In the genomic region with DNA sequence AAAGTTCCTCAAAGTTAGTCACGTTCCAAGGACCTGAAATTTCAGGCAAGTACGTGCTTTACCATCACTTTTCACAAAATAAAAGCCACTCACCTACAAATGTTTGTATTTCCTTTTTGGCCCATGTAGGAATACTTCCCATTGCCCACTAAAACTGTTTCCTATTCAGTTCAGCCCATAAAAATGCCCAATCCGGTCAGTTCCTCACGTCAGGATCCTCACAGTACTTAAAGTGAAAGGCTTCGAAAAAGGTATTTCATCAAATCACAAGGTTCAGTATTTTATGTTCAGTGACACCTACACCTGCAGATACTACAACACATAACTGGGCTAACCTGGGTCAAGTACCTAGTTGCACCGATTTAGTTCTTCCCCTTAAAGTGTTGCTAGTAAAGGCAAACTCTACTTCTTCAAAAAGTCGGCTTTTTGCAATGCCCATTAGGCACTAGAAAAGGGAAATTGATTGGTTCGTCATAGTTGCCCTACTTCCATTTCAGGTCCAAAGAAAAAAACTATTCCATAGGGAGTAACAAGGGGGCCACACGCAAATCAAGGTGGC, we compare ENCODE assay signal across 8 cellular contexts. TPM values are rescaled to one million over a fixed set of nuclear protein-coding genes. Genes with fewer than 3 reads are reported as not detected.
A peak's percentile ranks its signal among the peaks of the same experiment; 100 is the strongest.
DNase-seq lines count a peak whose midpoint lies in the region; ATAC-seq, FAIRE-seq and TF ChIP-seq lines count a peak whose summit lies in the region.

No MANE protein-coding gene starts in this region.

- H3K4me3 ChIP-seq in left ventricle myocardium inferior, result peak overlapping the region; percentile 96
- peak overlapping the region; percentile 52 to 83 for H3K4me3 ChIP-seq in aorta (ENCODE audit: low read length in 2 of 2)

- H3K4me1 ChIP-seq in left ventricle myocardium inferior (peaks cover 72% of the 10 kb centered on the region), aorta (ENCODE audit: control insufficient read depth in 1 of 2, insufficient read depth in 2 of 2, low read length in 2 of 2) (no peaks in the 10 kb centered on the region)

- peak overlapping the region; percentile 96 for H3K27ac ChIP-seq in left ventricle myocardium inferior (replicated peaks)
- H3K27ac ChIP-seq in aorta (ENCODE audit: low read depth in 1 of 2, low read length in 2 of 2), result peak overlapping the region in 1 of 2 donors; percentile 78

- no peak for TF ChIP-seq CTCF in left ventricle myocardium inferior (IDR thresholded peaks at IDR 0.05; ENCODE audit: borderline replicate concordance)

- WGBS in aorta, 2 donors, result 3 to 4% methylated on average over 9 of the region's 9 CpGs

- FAIRE-seq in RCC 7860 (lab: Jason Lieb, UNC), result peak; percentile 64

- intact Hi-C loops in left ventricle myocardium inferior (cut with micrococcal nuclease) (no loop called here), Right ventricle myocardium superior (cut with DNase I) (no loop called here), aorta (cut with DNase I) (no loop called here)

- ATAC-seq in Right ventricle myocardium superior (ENCODE audit: poor library complexity), result no peak
- ATAC-seq in aorta (ENCODE audit: low FRiP score), result peak; percentile 5
- ATAC-seq in GM18519 (IDR thresholded peaks at IDR 0.05; ENCODE audit: low FRiP score, unreplicated experiment), result no peak
- no peak for ATAC-seq in GM21515 (IDR thresholded peaks at IDR 0.05; ENCODE audit: unreplicated experiment)

- H3K36me3 ChIP-seq in left ventricle myocardium inferior (no peaks in the 10 kb centered on the region), aorta (ENCODE audit: control insufficient read depth in 1 of 2, insufficient read depth in 2 of 2, low read length in 1 of 2) (no peaks in the 10 kb centered on the region)

- no peaks in the 10 kb centered on the region for H3K9me3 ChIP-seq in left ventricle myocardium inferior (replicated peaks)
- no peaks in the 10 kb centered on the region for H3K9me3 ChIP-seq in aorta (ENCODE audit: control insufficient read depth, low read length)

- DNase-seq in left ventricle myocardium inferior (no peak), Right ventricle myocardium superior (no peak), RCC 7860 (ENCODE audit: low spot score) (peak; percentile 21), dedifferentiated amniotic fluid mesenchymal stem cell (ENCODE audit: extremely low spot score) (peak; percentile 35), midbrain (lab: John Stamatoyannopoulos, UW) (peak; percentile 15), aorta (no peak)

- H3K27me3 ChIP-seq in left ventricle myocardium inferior (ENCODE audit: low read depth) (no peaks in the 10 kb centered on the region), aorta (ENCODE audit: control insufficient read depth in 1 of 2, insufficient read depth in 2 of 2, low read length in 1 of 2) (no peaks in the 10 kb centered on the region)

RNA-seq across cellular contexts. Expression of gene SNX13, which starts 1.1 kb away (rescaled TPM):
- total RNA-seq in left ventricle myocardium inferior (42.2 TPM), Right ventricle myocardium superior (36.9 TPM), aorta (10 to 100 TPM; 44.9 to 52.0 TPM)
- polyA plus RNA-seq in aorta, result 10 to 100 TPM in 1 of 2 donors, 1 to 10 TPM in 1; 9.4 to 10.3 TPM

Comparison
In these comparisons a context has a peak if more than half of its experiments do, and no peak if none do; other contexts are left out.
1. DNase-seq: peak in RCC 7860 (single experiment), dedifferentiated amniotic fluid mesenchymal stem cell (single experiment) and midbrain (single experiment); none in left ventricle myocardium inferior (single experiment), Right ventricle myocardium superior (single experiment) and aorta (0 of 2).